In the genomic region with DNA sequence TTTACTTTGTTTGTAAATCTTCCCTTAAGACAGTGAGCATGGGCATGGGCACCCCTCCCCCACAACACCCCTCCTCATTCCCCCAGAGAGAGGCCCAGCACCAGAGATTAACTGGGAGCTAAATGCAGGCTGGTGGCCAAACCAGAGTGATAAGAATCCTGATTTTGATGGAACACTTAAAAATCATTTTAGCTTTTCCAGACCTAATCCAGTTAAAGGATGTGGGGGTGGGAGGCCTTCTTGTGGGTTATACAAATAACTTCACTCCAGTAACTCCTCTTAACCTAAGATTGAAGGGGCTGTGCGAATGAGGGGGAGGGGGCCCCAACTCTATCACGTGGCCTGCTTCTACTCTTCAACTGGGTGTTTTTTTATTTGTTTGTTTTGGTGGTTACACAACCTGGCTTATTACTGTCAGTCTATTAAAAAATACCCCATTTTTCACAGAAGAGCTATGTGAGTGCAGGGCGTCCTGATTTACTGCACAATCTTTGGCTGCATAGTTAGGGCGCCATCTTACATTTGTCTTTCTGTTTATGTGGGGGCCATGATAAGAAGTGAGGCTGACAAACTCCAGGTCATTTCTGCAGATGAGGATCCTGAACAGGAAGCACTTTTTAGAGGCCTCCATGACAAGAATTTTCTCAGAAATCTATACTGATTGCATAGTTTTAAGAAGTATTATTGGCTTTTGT, we compare ENCODE assay signal across 1 cellular context.
TF ChIP-seq lines count a peak whose summit lies in the region.

No MANE protein-coding gene starts in this region.

TF ChIP-seq in H1, 55 proteins besides CTCF, POLR2A, EP300 and RAD21:
- no peak for TF ChIP-seq YY1 (IDR thresholded peaks at IDR 0.05; ENCODE audit: low read depth, low read length)
- no peak for TF ChIP-seq USF2 (IDR thresholded peaks at IDR 0.05; ENCODE audit: low read length)
- TF ChIP-seq NRF1 (IDR thresholded peaks at IDR 0.05; ENCODE audit: low read depth, low read length): no peak
- no peak for TF ChIP-seq SP4 (IDR thresholded peaks at IDR 0.05; ENCODE audit: low read length)
- no peak for TF ChIP-seq SIX5 (IDR thresholded peaks at IDR 0.05; ENCODE audit: low read depth, low read length)
- TF ChIP-seq CBX8 (IDR thresholded peaks at IDR 0.05; ENCODE audit: borderline replicate concordance, low read depth, low read length): no peak
- no peak for TF ChIP-seq BRCA1 (IDR thresholded peaks at IDR 0.05; ENCODE audit: low read depth, low read length)
- TF ChIP-seq RXRA (IDR thresholded peaks at IDR 0.05; ENCODE audit: insufficient read depth, low read depth, low read length): no peak
- TF ChIP-seq CTBP2 (IDR thresholded peaks at IDR 0.05; ENCODE audit: borderline replicate concordance, insufficient read depth, insufficient read length, low read length): no peak
- no peak for TF ChIP-seq SP1 (IDR thresholded peaks at IDR 0.05; ENCODE audit: low read depth, low read length)
- TF ChIP-seq KDM4A (IDR thresholded peaks at IDR 0.05; ENCODE audit: low read depth, low read length, severe bottlenecking): no peak
- TF ChIP-seq JUND (IDR thresholded peaks at IDR 0.05; ENCODE audit: low read length): no peak
TF ChIP-seq in H1: peak in this region for 0.
